ENCODE assay signal across 16 cellular contexts in the genomic region with DNA sequence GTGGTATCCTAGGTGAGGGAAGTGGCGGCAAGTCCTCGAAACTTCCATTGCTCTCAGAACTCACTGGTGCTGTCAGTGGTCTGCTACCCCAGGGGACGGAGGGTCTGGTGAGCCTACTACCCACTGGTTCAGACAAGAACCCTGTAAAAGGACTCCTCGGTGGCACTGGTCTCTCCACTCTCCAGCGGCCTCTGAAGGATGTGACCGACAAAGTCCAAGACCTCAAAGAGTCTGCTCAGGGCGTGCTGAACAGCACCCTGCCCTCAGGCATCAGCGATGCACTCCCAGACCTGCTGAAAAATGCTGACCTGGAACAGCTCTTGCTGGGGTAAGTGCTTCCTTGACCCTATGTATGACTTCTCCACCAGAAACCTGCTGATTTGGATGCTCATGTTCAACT. TPM values are rescaled to one million over a fixed set of nuclear protein-coding genes. Genes with fewer than 3 reads are reported as not detected.
DNase-seq lines count a peak whose midpoint lies in the region; ATAC-seq lines count a peak whose summit lies in the region.
"Had no signal": no experiment of that assay in that cellular context is flagged by ENCODE, and none has a peak within 500 bp of the region (broad histone marks: within the 10 kb centered on the region; RNA-seq: fewer than 3 reads in every experiment).

No MANE protein-coding gene starts in this region.

- no peak for ATAC-seq in activated naive CD8-positive, alpha-beta T cell treated with anti-CD3 and anti-CD28 coated beads, Interleukin-2, amount 10 ng/mL, durations not matched to agents 7 days and 5 days (ENCODE audit: low read depth)
- ATAC-seq in effector memory CD8-positive, alpha-beta T cell (replicated peaks) = no peak
- no peak for ATAC-seq in HG02870 (IDR thresholded peaks at IDR 0.05; ENCODE audit: unreplicated experiment)
- ATAC-seq: GM23338, HepG2 had no signal

- H3K4me3 Mint-ChIP-seq in activated naive CD8-positive, alpha-beta T cell treated with anti-CD3 and anti-CD28 coated beads, Interleukin-2, amount 10 ng/mL, durations not matched to agents 7 days and 5 days = no peak overlapping the region
- no peak overlapping the region for H3K4me3 Mint-ChIP-seq in activated naive CD8-positive, alpha-beta T cell treated with anti-CD3 and anti-CD28 coated beads for 36 hours
- H3K4me3 Mint-ChIP-seq in effector memory CD8-positive, alpha-beta T cell = no peak overlapping the region
- H3K4me3 Mint-ChIP-seq: GM23338, IgD-negative memory B cell had no signal

- H3K36me3 Mint-ChIP-seq in activated naive CD8-positive, alpha-beta T cell treated with anti-CD3 and anti-CD28 coated beads, Interleukin-2, amount 10 ng/mL, durations not matched to agents 7 days and 5 days = peaks cover 7% of the 10 kb centered on the region
- peaks cover 14% of the 10 kb centered on the region for H3K36me3 Mint-ChIP-seq in activated naive CD8-positive, alpha-beta T cell treated with anti-CD3 and anti-CD28 coated beads for 36 hours
- peaks cover 13% of the 10 kb centered on the region for H3K36me3 Mint-ChIP-seq in effector memory CD8-positive, alpha-beta T cell (ENCODE audit: insufficient read depth)

- H3K9me3 Mint-ChIP-seq in activated naive CD8-positive, alpha-beta T cell treated with anti-CD3 and anti-CD28 coated beads, Interleukin-2, amount 10 ng/mL, durations not matched to agents 7 days and 5 days = no peaks in the 10 kb centered on the region
- H3K9me3 Mint-ChIP-seq in activated naive CD8-positive, alpha-beta T cell treated with anti-CD3 and anti-CD28 coated beads for 36 hours = no peaks in the 10 kb centered on the region
- H3K9me3 Mint-ChIP-seq in effector memory CD8-positive, alpha-beta T cell = no peaks in the 10 kb centered on the region
- H3K9me3 Mint-ChIP-seq: CD14-positive monocyte, GM23338, IgD-negative memory B cell had no signal

- no peak overlapping the region for H3K27ac Mint-ChIP-seq in activated naive CD8-positive, alpha-beta T cell treated with anti-CD3 and anti-CD28 coated beads, Interleukin-2, amount 10 ng/mL, durations not matched to agents 7 days and 5 days
- no peak overlapping the region for H3K27ac Mint-ChIP-seq in activated naive CD8-positive, alpha-beta T cell treated with anti-CD3 and anti-CD28 coated beads for 36 hours
- H3K27ac Mint-ChIP-seq in effector memory CD8-positive, alpha-beta T cell = peak overlapping the region; percentile 29 to 87

- H3K4me1 Mint-ChIP-seq in activated naive CD8-positive, alpha-beta T cell treated with anti-CD3 and anti-CD28 coated beads, Interleukin-2, amount 10 ng/mL, durations not matched to agents 7 days and 5 days = no peaks in the 10 kb centered on the region
- no peaks in the 10 kb centered on the region for H3K4me1 Mint-ChIP-seq in activated naive CD8-positive, alpha-beta T cell treated with anti-CD3 and anti-CD28 coated beads for 36 hours
- H3K4me1 Mint-ChIP-seq in effector memory CD8-positive, alpha-beta T cell (ENCODE audit: low read depth in 2 of 2) = peaks cover 0 to 12% of the 10 kb centered on the region in 2 donors
- H3K4me1 Mint-ChIP-seq: CD14-positive monocyte had no signal

- POLR2A ChIA-PET in activated naive CD8-positive, alpha-beta T cell treated with anti-CD3 and anti-CD28 coated beads, Interleukin-2, amount 10 ng/mL, durations not matched to agents 7 days and 5 days (lab: Charles Lee) = no interaction called here

- H3K27me3 Mint-ChIP-seq in activated naive CD8-positive, alpha-beta T cell treated with anti-CD3 and anti-CD28 coated beads, Interleukin-2, amount 10 ng/mL, durations not matched to agents 7 days and 5 days = no peaks in the 10 kb centered on the region
- H3K27me3 Mint-ChIP-seq in activated naive CD8-positive, alpha-beta T cell treated with anti-CD3 and anti-CD28 coated beads for 36 hours = no peaks in the 10 kb centered on the region
- H3K27me3 Mint-ChIP-seq in effector memory CD8-positive, alpha-beta T cell = no peaks in the 10 kb centered on the region
- H3K27me3 Mint-ChIP-seq: IgD-negative memory B cell had no signal

- DNase-seq in activated naive CD8-positive, alpha-beta T cell treated with anti-CD3 and anti-CD28 coated beads, Interleukin-2, amount 10 ng/mL, durations not matched to agents 7 days and 5 days = peak; percentile 15
- no peak for DNase-seq in activated naive CD8-positive, alpha-beta T cell treated with anti-CD3 and anti-CD28 coated beads for 36 hours
- DNase-seq in ELF-1 (ENCODE audit: low read depth, low spot score) = peak; percentile 27
- no peak for DNase-seq in effector memory CD8-positive, alpha-beta T cell
- no peak for DNase-seq in retina
- DNase-seq in NCI-H2029 treated with DMSO at 0.1 percent for 48 hours (lab: John Stamatoyannopoulos, UW) = no peak
- DNase-seq: 8988T, DMS153, DMS79, GF-D8, HCEC 1CT had no signal

RNA-seq across cellular contexts. Expression of gene CDK5RAP1, which starts 51.8 kb away (rescaled TPM):
- 10 to 100 TPM; 40.0 to 41.5 TPM for total RNA-seq in activated naive CD8-positive, alpha-beta T cell treated with anti-CD3 and anti-CD28 coated beads, Interleukin-2, amount 10 ng/mL, durations not matched to agents 7 days and 5 days
- total RNA-seq in activated naive CD8-positive, alpha-beta T cell treated with anti-CD3 and anti-CD28 coated beads for 36 hours = 10 to 100 TPM; 41.0 to 42.3 TPM

Comparison
In these comparisons a context has a peak if more than half of its experiments do, and no peak if none do; other contexts are left out.
1. DNase-seq: peak in activated naive CD8-positive, alpha-beta T cell treated with anti-CD3 and anti-CD28 coated beads, Interleukin-2, amount 10 ng/mL, durations not matched to agents 7 days and 5 days (single experiment) and ELF-1 (single experiment); none in activated naive CD8-positive, alpha-beta T cell treated with anti-CD3 and anti-CD28 coated beads for 36 hours (single experiment), effector memory CD8-positive, alpha-beta T cell (0 of 3), retina (single experiment) and NCI-H2029 treated with DMSO at 0.1 percent for 48 hours (single experiment).
2. H3K27ac Mint-ChIP-seq: peak in effector memory CD8-positive, alpha-beta T cell (2 of 2); none in activated naive CD8-positive, alpha-beta T cell treated with anti-CD3 and anti-CD28 coated beads, Interleukin-2, amount 10 ng/mL, durations not matched to agents 7 days and 5 days (single experiment) and activated naive CD8-positive, alpha-beta T cell treated with anti-CD3 and anti-CD28 coated beads for 36 hours (single experiment).